In genomic region chr21:45499970-45500575, GRCh38 we compare ENCODE assay signal across 1 cellular context.
TF ChIP-seq lines count a peak whose summit lies in the region.

No MANE protein-coding gene starts in this region.

TF ChIP-seq in IMR-90, 13 proteins besides CTCF, POLR2A, EP300 and RAD21 (continued from another document):
- no peak for TF ChIP-seq USF2 (IDR thresholded peaks at IDR 0.05; ENCODE audit: low read depth, low read length)
- no peak for TF ChIP-seq MAZ (IDR thresholded peaks at IDR 0.05; ENCODE audit: borderline replicate concordance, low read depth, low read length)
- TF ChIP-seq BHLHE40 (IDR thresholded peaks at IDR 0.05; ENCODE audit: low read depth, low read length), result no peak
- TF ChIP-seq RCOR1 (IDR thresholded peaks at IDR 0.05; ENCODE audit: insufficient replicate concordance, low read length), result no peak
- no peak for TF ChIP-seq CEBPB (IDR thresholded peaks at IDR 0.05; ENCODE audit: low read depth, low read length)
- no peak for TF ChIP-seq NFE2L2 (IDR thresholded peaks at IDR 0.05; ENCODE audit: low read depth, low read length)
- no peak for TF ChIP-seq MAFK (IDR thresholded peaks at IDR 0.05; ENCODE audit: low read depth, low read length)
- no peak for TF ChIP-seq ELK1 (IDR thresholded peaks at IDR 0.05; ENCODE audit: borderline replicate concordance, low read depth, low read length)
